7 cellular contexts compared by ENCODE assay signal in genomic region chr19:12921083-12921482, GRCh38. TPM values are rescaled to one million over a fixed set of nuclear protein-coding genes. Genes with fewer than 3 reads are reported as not detected.
DNase-seq lines count a peak whose midpoint lies in the region; ATAC-seq and TF ChIP-seq lines count a peak whose summit lies in the region.
"Not testable (repeated sequence)": the region's sequence is repeated elsewhere in the genome, so short reads cannot be mapped to it uniquely, and the experiment has no call there.

No MANE protein-coding gene starts in this region.

- not testable (repeated sequence) for H3K27me3 Mint-ChIP-seq in CD14-positive monocyte (ENCODE audit: low read depth in 3 of 3); activated CD4-positive, alpha-beta T cell treated with anti-CD3 and anti-CD28 coated beads for 36 hours; activated naive CD4-positive, alpha-beta T cell treated with anti-CD3 and anti-CD28 coated beads for 36 hours (ENCODE audit: low read depth); nephron progenitor cell (ENCODE audit: low read depth, poor library complexity)

- H3K9me3 Mint-ChIP-seq in CD14-positive monocyte; activated CD4-positive, alpha-beta T cell treated with anti-CD3 and anti-CD28 coated beads for 36 hours (ENCODE audit: low read depth); activated naive CD4-positive, alpha-beta T cell treated with anti-CD3 and anti-CD28 coated beads for 36 hours; nephron progenitor cell: not testable (repeated sequence)

- not testable (repeated sequence) for H3K4me3 Mint-ChIP-seq in CD14-positive monocyte; activated CD4-positive, alpha-beta T cell treated with anti-CD3 and anti-CD28 coated beads for 36 hours; activated naive CD4-positive, alpha-beta T cell treated with anti-CD3 and anti-CD28 coated beads for 36 hours; nephron progenitor cell

- peaks cover 32 to 46% of the 10 kb centered on the region in 2 donors for H3K36me3 Mint-ChIP-seq in CD14-positive monocyte
- peaks cover 38% of the 10 kb centered on the region for H3K36me3 Mint-ChIP-seq in activated CD4-positive, alpha-beta T cell treated with anti-CD3 and anti-CD28 coated beads for 36 hours (ENCODE audit: low read depth)
- peaks cover 29% of the 10 kb centered on the region for H3K36me3 Mint-ChIP-seq in activated naive CD4-positive, alpha-beta T cell treated with anti-CD3 and anti-CD28 coated beads for 36 hours (ENCODE audit: low read depth)
- H3K36me3 Mint-ChIP-seq in nephron progenitor cell (ENCODE audit: low read depth): peaks cover 43% of the 10 kb centered on the region

- H3K27me3 ChIP-seq in colonic mucosa: not testable (repeated sequence)

- ATAC-seq in activated CD4-positive, alpha-beta T cell treated with anti-CD3 and anti-CD28 coated beads for 36 hours: not testable (repeated sequence)

- POLR2A ChIA-PET in HEK293 (lab: Yijun Ruan, JAX): interaction anchor here (1.9 to 3.0 kb wide), 2 partner anchors 12 to 30 kb away, joined by 12 to 18 read pairs; partner anchors contain the start of genes FARSA and GCDH
- POLR2A ChIA-PET in RWPE1 (lab: Yijun Ruan, JAX; ENCODE audit: low non-redundant PET): interaction anchor here (0.6 to 0.7 kb wide), 3 partner anchors 11 to 115 kb away, joined by 4 to 6 read pairs (median 5); partner anchors contain the start of gene CALR
- POLR2A ChIA-PET in activated CD4-positive, alpha-beta T cell treated with anti-CD3 and anti-CD28 coated beads for 36 hours (lab: Charles Lee): interaction anchor here (0.6 to 0.9 kb wide), 2 partner anchors 75 to 198 kb away, joined by 4 to 5 read pairs; no protein-coding TSS in a partner anchor

- intact Hi-C loops in CD14-positive monocyte (cut with micrococcal nuclease); activated CD4-positive, alpha-beta T cell treated with anti-CD3 and anti-CD28 coated beads for 36 hours (cut with DNase I, micrococcal nuclease); activated naive CD4-positive, alpha-beta T cell treated with anti-CD3 and anti-CD28 coated beads for 36 hours (cut with micrococcal nuclease); colonic mucosa (cut with DNase I): not testable (repeated sequence)

- not testable (repeated sequence) for H3K9me3 ChIP-seq in HEK293 (ENCODE audit: control insufficient read depth, insufficient read depth, low read depth, low read length); colonic mucosa

- peaks cover 24 to 36% of the 10 kb centered on the region in 2 experiments; a peak in 2 of 3 replicates for H3K36me3 ChIP-seq in HEK293 (ENCODE audit: control insufficient read depth in 2 of 2, insufficient read depth in 1 of 2, low read length in 2 of 2)
- peaks cover 11% of the 10 kb centered on the region for H3K36me3 ChIP-seq in colonic mucosa

- not testable (repeated sequence) for H3K9ac ChIP-seq in colonic mucosa (ENCODE audit: low read depth in 2 of 2, low read length in 2 of 2)

- peaks cover 11% of the 10 kb centered on the region for H3K4me1 Mint-ChIP-seq in CD14-positive monocyte
- H3K4me1 Mint-ChIP-seq in activated CD4-positive, alpha-beta T cell treated with anti-CD3 and anti-CD28 coated beads for 36 hours: peaks cover 13% of the 10 kb centered on the region
- H3K4me1 Mint-ChIP-seq in activated naive CD4-positive, alpha-beta T cell treated with anti-CD3 and anti-CD28 coated beads for 36 hours (ENCODE audit: low read depth): peaks cover 15% of the 10 kb centered on the region
- H3K4me1 Mint-ChIP-seq in nephron progenitor cell: not testable (repeated sequence)

- H3K27ac Mint-ChIP-seq in CD14-positive monocyte (peak overlapping the region in 5 of 7 donors; percentile 10 to 82 (median 54)), nephron progenitor cell (peak overlapping the region; percentile 48)
- H3K27ac Mint-ChIP-seq in activated CD4-positive, alpha-beta T cell treated with anti-CD3 and anti-CD28 coated beads for 36 hours: peak overlapping the region; percentile 17
- H3K27ac Mint-ChIP-seq in activated naive CD4-positive, alpha-beta T cell treated with anti-CD3 and anti-CD28 coated beads for 36 hours: peak overlapping the region; percentile 46

- CTCF ChIA-PET in HEK293 (lab: Yijun Ruan, JAX) (interaction anchor here (0.6 to 1.4 kb wide), 3 partner anchors 11 to 44 kb away, joined by 3 to 7 read pairs (median 3); no protein-coding TSS in a partner anchor), RWPE1 (lab: Yijun Ruan, JAX) (interaction anchor here (0.6 to 0.7 kb wide), 2 partner anchors 17 to 44 kb away, joined by 3 read pairs; no protein-coding TSS in a partner anchor)
- CTCF ChIA-PET in activated CD4-positive, alpha-beta T cell treated with anti-CD3 and anti-CD28 coated beads for 36 hours (lab: Charles Lee): interaction anchor here (0.6 to 1.4 kb wide), 5 partner anchors 11 to 56 kb away, joined by 3 to 4 read pairs (median 3); no protein-coding TSS in a partner anchor
- CTCF ChIA-PET in activated naive CD4-positive, alpha-beta T cell treated with anti-CD3 and anti-CD28 coated beads for 36 hours (lab: Charles Lee): interaction anchor here (0.6 to 0.7 kb wide), 2 partner anchors 13 to 1150 kb away, joined by 3 read pairs; no protein-coding TSS in a partner anchor

- not testable (repeated sequence) for H3K4me3 ChIP-seq in HEK293 (ENCODE audit: low read depth, low read length); colonic mucosa

- not testable (repeated sequence) for H3K27ac ChIP-seq in HEK293 (ENCODE audit: extremely low read depth, low read depth, low read length); colonic mucosa
- H3K27ac ChIP-seq in RWPE1: peak overlapping the region; percentile 61

- not testable (repeated sequence) for TF ChIP-seq CTCF in CD14-positive monocyte (IDR thresholded peaks at IDR 0.05); HEK293 (tag by site-specific recombination; IDR thresholded peaks at IDR 0.05); RWPE1 (conservative IDR thresholded peaks at IDR 0.05; ENCODE audit: low read depth); colonic mucosa (IDR thresholded peaks at IDR 0.05); nephron progenitor cell (IDR thresholded peaks at IDR 0.05)

- H3K4me1 ChIP-seq in HEK293 (ENCODE audit: control insufficient read depth, insufficient read depth, low read length); colonic mucosa: not testable (repeated sequence)

- DNase-seq in CD14-positive monocyte (ENCODE audit: low spot score); RWPE1 (ENCODE audit: low spot score); activated CD4-positive, alpha-beta T cell treated with anti-CD3 and anti-CD28 coated beads for 36 hours; activated naive CD4-positive, alpha-beta T cell treated with anti-CD3 and anti-CD28 coated beads for 36 hours; nephron progenitor cell: not testable (repeated sequence)
- DNase-seq in colonic mucosa: peak; percentile 25

TF ChIP-seq in HEK293, 187 proteins besides CTCF, POLR2A, EP300 and RAD21:
- TF ChIP-seq ZNF121 (tag by site-specific recombination; IDR thresholded peaks at IDR 0.05) (peak; percentile 93), ZNF394 (tag by site-specific recombination; IDR thresholded peaks at IDR 0.05; ENCODE audit: borderline replicate concordance) (peak; percentile 27; the same call in 1 of the 2 replicates), ZNF664 (tag by site-specific recombination; IDR thresholded peaks at IDR 0.05) (0 out of 2 replicates have a peak, but pooled peaks have one; percentile 29), GLIS1 (tag by site-specific recombination; IDR thresholded peaks at IDR 0.05) (peak; percentile 33; the same call in 1 of the 2 replicates)

RNA-seq across cellular contexts. Expression of gene SYCE2, which starts 2.0 kb away (rescaled TPM):
- polyA plus RNA-seq in CD14-positive monocyte: not detected
- 1 to 10 TPM; 2.7 to 3.5 TPM for total RNA-seq in activated CD4-positive, alpha-beta T cell treated with anti-CD3 and anti-CD28 coated beads for 36 hours
- total RNA-seq in activated naive CD4-positive, alpha-beta T cell treated with anti-CD3 and anti-CD28 coated beads for 36 hours: 1 to 10 TPM; 3.4 to 5.4 TPM
- total RNA-seq in colonic mucosa: under 1 TPM in 1 of 2 donors, not detected in 1; 0.32 TPM

RNA-seq across cellular contexts. Expression of gene FARSA, which starts 12.4 kb away (rescaled TPM):
- polyA plus RNA-seq in CD14-positive monocyte: 10 to 100 TPM; 47.9 to 49.2 TPM
- 100 to 1,000 TPM; 120 to 142 TPM for total RNA-seq in activated CD4-positive, alpha-beta T cell treated with anti-CD3 and anti-CD28 coated beads for 36 hours
- total RNA-seq in activated naive CD4-positive, alpha-beta T cell treated with anti-CD3 and anti-CD28 coated beads for 36 hours: 10 to 100 TPM; 77.9 to 82.8 TPM
- total RNA-seq in colonic mucosa: 100 to 1,000 TPM in 1 of 2 donors, 10 to 100 TPM in 1; 46.9 to 111 TPM

RNA-seq across cellular contexts. Expression of gene CALR, which starts 17.3 kb away (rescaled TPM):
- 100 to 1,000 TPM; 109 to 133 TPM for polyA plus RNA-seq in CD14-positive monocyte
- total RNA-seq in activated CD4-positive, alpha-beta T cell treated with anti-CD3 and anti-CD28 coated beads for 36 hours: 100 to 1,000 TPM; 557 to 569 TPM
- 100 to 1,000 TPM; 407 to 431 TPM for total RNA-seq in activated naive CD4-positive, alpha-beta T cell treated with anti-CD3 and anti-CD28 coated beads for 36 hours
- total RNA-seq in colonic mucosa: 1,000 to 10,000 TPM in 1 of 2 donors, 100 to 1,000 TPM in 1; 682 to 1,848 TPM

RNA-seq across cellular contexts. Expression of gene RAD23A, which starts 24.6 kb away (rescaled TPM):
- 10 to 100 TPM; 45.5 to 55.3 TPM for polyA plus RNA-seq in CD14-positive monocyte
- total RNA-seq in activated CD4-positive, alpha-beta T cell treated with anti-CD3 and anti-CD28 coated beads for 36 hours: 100 to 1,000 TPM; 189 to 265 TPM
- total RNA-seq in activated naive CD4-positive, alpha-beta T cell treated with anti-CD3 and anti-CD28 coated beads for 36 hours: 100 to 1,000 TPM; 219 to 223 TPM
- 100 to 1,000 TPM in 1 of 2 donors, 10 to 100 TPM in 1; 78.5 to 121 TPM for total RNA-seq in colonic mucosa

RNA-seq across cellular contexts. Expression of gene GCDH, which starts 30.1 kb away (rescaled TPM):
- polyA plus RNA-seq in CD14-positive monocyte: 1 to 10 TPM; 7.3 to 9.6 TPM
- 10 to 100 TPM; 36.2 to 41.1 TPM for total RNA-seq in activated CD4-positive, alpha-beta T cell treated with anti-CD3 and anti-CD28 coated beads for 36 hours
- 10 to 100 TPM; 36.3 to 38.3 TPM for total RNA-seq in activated naive CD4-positive, alpha-beta T cell treated with anti-CD3 and anti-CD28 coated beads for 36 hours
- 10 to 100 TPM; 21.1 to 39.2 TPM for total RNA-seq in colonic mucosa
